ENCODE assay signal across 1 cellular context in the genomic region with DNA sequence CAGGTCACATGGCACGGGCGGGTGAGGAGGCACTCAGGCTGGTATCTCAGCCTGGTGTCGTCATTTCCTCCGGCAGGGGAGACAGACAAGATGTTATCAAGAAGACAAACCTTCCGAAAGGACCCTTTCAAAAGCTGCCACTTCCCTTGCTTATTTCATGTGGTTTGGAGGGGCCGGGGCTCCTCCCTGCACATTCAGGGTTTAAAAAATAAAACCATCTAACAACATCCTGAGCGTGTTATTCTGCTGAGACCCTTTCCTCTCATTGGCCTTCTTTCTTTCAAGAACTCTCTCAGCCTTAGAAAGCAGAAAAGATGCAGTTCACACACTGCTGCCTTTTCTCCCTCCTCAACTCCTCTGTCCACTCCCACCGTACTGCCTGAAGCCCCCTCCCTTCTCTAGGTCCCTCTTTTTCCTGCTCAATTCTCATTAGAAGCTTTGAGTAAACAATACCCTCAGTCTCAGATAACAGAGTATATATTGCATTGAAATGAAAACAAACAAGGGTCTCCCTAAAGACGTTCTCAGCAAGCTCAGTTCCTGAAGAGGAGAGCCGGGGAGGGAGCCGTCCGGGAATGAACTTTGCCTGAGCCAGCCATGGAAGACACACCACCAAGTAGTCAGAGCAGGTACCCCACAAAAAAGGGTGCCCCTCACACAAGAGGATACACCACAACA.
TF ChIP-seq lines count a peak whose summit lies in the region.

No MANE protein-coding gene starts in this region.

TF ChIP-seq in K562, 482 proteins besides CTCF, POLR2A, EP300 and RAD21 (continued from another document):
- TF ChIP-seq, protein P1, sequence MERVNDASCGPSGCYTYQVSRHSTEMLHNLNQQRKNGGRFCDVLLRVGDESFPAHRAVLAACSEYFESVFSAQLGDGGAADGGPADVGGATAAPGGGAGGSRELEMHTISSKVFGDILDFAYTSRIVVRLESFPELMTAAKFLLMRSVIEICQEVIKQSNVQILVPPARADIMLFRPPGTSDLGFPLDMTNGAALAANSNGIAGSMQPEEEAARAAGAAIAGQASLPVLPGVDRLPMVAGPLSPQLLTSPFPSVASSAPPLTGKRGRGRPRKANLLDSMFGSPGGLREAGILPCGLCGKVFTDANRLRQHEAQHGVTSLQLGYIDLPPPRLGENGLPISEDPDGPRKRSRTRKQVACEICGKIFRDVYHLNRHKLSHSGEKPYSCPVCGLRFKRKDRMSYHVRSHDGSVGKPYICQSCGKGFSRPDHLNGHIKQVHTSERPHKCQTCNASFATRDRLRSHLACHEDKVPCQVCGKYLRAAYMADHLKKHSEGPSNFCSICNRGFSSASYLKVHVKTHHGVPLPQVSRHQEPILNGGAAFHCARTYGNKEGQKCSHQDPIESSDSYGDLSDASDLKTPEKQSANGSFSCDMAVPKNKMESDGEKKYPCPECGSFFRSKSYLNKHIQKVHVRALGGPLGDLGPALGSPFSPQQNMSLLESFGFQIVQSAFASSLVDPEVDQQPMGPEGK (CRISPR knock-in tag; IDR thresholded peaks at IDR 0.05; ENCODE audit: borderline replicate concordance): no peak
- TF ChIP-seq, protein P2, sequence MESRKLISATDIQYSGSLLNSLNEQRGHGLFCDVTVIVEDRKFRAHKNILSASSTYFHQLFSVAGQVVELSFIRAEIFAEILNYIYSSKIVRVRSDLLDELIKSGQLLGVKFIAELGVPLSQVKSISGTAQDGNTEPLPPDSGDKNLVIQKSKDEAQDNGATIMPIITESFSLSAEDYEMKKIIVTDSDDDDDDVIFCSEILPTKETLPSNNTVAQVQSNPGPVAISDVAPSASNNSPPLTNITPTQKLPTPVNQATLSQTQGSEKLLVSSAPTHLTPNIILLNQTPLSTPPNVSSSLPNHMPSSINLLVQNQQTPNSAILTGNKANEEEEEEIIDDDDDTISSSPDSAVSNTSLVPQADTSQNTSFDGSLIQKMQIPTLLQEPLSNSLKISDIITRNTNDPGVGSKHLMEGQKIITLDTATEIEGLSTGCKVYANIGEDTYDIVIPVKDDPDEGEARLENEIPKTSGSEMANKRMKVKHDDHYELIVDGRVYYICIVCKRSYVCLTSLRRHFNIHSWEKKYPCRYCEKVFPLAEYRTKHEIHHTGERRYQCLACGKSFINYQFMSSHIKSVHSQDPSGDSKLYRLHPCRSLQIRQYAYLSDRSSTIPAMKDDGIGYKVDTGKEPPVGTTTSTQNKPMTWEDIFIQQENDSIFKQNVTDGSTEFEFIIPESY (CRISPR knock-in tag; IDR thresholded peaks at IDR 0.05): no peak
- TF ChIP-seq TCFL5 (CRISPR knock-in tag; conservative IDR thresholded peaks at IDR 0.05): no peak
- TF ChIP-seq, protein P3, sequence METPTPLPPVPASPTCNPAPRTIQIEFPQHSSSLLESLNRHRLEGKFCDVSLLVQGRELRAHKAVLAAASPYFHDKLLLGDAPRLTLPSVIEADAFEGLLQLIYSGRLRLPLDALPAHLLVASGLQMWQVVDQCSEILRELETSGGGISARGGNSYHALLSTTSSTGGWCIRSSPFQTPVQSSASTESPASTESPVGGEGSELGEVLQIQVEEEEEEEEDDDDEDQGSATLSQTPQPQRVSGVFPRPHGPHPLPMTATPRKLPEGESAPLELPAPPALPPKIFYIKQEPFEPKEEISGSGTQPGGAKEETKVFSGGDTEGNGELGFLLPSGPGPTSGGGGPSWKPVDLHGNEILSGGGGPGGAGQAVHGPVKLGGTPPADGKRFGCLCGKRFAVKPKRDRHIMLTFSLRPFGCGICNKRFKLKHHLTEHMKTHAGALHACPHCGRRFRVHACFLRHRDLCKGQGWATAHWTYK (CRISPR knock-in tag; IDR thresholded peaks at IDR 0.05): no peak
- TF ChIP-seq POLR2H (tag; IDR thresholded peaks at IDR 0.05; ENCODE audit: low read depth): no peak
- TF ChIP-seq, protein P4, sequence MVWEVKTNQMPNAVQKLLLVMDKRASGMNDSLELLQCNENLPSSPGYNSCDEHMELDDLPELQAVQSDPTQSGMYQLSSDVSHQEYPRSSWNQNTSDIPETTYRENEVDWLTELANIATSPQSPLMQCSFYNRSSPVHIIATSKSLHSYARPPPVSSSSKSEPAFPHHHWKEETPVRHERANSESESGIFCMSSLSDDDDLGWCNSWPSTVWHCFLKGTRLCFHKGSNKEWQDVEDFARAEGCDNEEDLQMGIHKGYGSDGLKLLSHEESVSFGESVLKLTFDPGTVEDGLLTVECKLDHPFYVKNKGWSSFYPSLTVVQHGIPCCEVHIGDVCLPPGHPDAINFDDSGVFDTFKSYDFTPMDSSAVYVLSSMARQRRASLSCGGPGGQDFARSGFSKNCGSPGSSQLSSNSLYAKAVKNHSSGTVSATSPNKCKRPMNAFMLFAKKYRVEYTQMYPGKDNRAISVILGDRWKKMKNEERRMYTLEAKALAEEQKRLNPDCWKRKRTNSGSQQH (CRISPR knock-in tag; IDR thresholded peaks at IDR 0.05): no peak
- peak; percentile 63 for TF ChIP-seq CREM (IDR thresholded peaks at IDR 0.05; ENCODE audit: low read depth)
- TF ChIP-seq, protein P5, sequence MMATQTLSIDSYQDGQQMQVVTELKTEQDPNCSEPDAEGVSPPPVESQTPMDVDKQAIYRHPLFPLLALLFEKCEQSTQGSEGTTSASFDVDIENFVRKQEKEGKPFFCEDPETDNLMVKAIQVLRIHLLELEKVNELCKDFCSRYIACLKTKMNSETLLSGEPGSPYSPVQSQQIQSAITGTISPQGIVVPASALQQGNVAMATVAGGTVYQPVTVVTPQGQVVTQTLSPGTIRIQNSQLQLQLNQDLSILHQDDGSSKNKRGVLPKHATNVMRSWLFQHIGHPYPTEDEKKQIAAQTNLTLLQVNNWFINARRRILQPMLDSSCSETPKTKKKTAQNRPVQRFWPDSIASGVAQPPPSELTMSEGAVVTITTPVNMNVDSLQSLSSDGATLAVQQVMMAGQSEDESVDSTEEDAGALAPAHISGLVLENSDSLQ (IDR thresholded peaks at IDR 0.05): peak; percentile 34; the same call in 1 of the 2 replicates
- TF ChIP-seq ZNF408 (CRISPR knock-in tag; IDR thresholded peaks at IDR 0.05; ENCODE audit: low read depth): no peak
- TF ChIP-seq, protein P6, sequence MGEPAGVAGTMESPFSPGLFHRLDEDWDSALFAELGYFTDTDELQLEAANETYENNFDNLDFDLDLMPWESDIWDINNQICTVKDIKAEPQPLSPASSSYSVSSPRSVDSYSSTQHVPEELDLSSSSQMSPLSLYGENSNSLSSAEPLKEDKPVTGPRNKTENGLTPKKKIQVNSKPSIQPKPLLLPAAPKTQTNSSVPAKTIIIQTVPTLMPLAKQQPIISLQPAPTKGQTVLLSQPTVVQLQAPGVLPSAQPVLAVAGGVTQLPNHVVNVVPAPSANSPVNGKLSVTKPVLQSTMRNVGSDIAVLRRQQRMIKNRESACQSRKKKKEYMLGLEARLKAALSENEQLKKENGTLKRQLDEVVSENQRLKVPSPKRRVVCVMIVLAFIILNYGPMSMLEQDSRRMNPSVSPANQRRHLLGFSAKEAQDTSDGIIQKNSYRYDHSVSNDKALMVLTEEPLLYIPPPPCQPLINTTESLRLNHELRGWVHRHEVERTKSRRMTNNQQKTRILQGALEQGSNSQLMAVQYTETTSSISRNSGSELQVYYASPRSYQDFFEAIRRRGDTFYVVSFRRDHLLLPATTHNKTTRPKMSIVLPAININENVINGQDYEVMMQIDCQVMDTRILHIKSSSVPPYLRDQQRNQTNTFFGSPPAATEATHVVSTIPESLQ (CRISPR knock-in tag; IDR thresholded peaks at IDR 0.05): no peak
- no peak for TF ChIP-seq PRPF4 (IDR thresholded peaks at IDR 0.05; ENCODE audit: insufficient read depth, low read depth, low read length, poor library complexity, severe bottlenecking)
- TF ChIP-seq KLF13 (tag; IDR thresholded peaks at IDR 0.05; ENCODE audit: borderline replicate concordance, low read depth): no peak
- TF ChIP-seq NFE2L1 (tag; IDR thresholded peaks at IDR 0.05; ENCODE audit: borderline replicate concordance, low read depth): no peak
- no peak for TF ChIP-seq PYGO2 (tag; IDR thresholded peaks at IDR 0.05)
- TF ChIP-seq HLTF (IDR thresholded peaks at IDR 0.05): no peak
- no peak for TF ChIP-seq MTA3 (IDR thresholded peaks at IDR 0.05; ENCODE audit: borderline replicate concordance)
- TF ChIP-seq ETV1 (tag; conservative IDR thresholded peaks at IDR 0.05; ENCODE audit: low read depth): peak; percentile 53
- TF ChIP-seq, protein P7, sequence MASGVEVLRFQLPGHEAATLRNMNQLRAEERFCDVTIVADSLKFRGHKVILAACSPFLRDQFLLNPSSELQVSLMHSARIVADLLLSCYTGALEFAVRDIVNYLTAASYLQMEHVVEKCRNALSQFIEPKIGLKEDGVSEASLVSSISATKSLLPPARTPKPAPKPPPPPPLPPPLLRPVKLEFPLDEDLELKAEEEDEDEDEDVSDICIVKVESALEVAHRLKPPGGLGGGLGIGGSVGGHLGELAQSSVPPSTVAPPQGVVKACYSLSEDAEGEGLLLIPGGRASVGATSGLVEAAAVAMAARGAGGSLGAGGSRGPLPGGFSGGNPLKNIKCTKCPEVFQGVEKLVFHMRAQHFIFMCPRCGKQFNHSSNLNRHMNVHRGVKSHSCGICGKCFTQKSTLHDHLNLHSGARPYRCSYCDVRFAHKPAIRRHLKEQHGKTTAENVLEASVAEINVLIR (CRISPR knock-in tag; IDR thresholded peaks at IDR 0.05): 0 out of 2 replicates have a peak, but pooled peaks have one; percentile 28
- no peak for TF ChIP-seq HDAC6 (IDR thresholded peaks at IDR 0.05; ENCODE audit: low read depth, low read length)
- TF ChIP-seq HDAC1 (IDR thresholded peaks at IDR 0.05): no peak
- TF ChIP-seq GABPA (tag; conservative IDR thresholded peaks at IDR 0.05; ENCODE audit: low read depth): peak; percentile 69
- TF ChIP-seq, protein P8, sequence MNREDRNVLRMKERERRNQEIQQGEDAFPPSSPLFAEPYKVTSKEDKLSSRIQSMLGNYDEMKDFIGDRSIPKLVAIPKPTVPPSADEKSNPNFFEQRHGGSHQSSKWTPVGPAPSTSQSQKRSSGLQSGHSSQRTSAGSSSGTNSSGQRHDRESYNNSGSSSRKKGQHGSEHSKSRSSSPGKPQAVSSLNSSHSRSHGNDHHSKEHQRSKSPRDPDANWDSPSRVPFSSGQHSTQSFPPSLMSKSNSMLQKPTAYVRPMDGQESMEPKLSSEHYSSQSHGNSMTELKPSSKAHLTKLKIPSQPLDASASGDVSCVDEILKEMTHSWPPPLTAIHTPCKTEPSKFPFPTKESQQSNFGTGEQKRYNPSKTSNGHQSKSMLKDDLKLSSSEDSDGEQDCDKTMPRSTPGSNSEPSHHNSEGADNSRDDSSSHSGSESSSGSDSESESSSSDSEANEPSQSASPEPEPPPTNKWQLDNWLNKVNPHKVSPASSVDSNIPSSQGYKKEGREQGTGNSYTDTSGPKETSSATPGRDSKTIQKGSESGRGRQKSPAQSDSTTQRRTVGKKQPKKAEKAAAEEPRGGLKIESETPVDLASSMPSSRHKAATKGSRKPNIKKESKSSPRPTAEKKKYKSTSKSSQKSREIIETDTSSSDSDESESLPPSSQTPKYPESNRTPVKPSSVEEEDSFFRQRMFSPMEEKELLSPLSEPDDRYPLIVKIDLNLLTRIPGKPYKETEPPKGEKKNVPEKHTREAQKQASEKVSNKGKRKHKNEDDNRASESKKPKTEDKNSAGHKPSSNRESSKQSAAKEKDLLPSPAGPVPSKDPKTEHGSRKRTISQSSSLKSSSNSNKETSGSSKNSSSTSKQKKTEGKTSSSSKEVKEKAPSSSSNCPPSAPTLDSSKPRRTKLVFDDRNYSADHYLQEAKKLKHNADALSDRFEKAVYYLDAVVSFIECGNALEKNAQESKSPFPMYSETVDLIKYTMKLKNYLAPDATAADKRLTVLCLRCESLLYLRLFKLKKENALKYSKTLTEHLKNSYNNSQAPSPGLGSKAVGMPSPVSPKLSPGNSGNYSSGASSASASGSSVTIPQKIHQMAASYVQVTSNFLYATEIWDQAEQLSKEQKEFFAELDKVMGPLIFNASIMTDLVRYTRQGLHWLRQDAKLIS (CRISPR knock-in tag; IDR thresholded peaks at IDR 0.05): no peak
- TF ChIP-seq MEIS2 (IDR thresholded peaks at IDR 0.05; ENCODE audit: partially characterized antibody): peak; percentile 3
- no peak for TF ChIP-seq SREBF1 (IDR thresholded peaks at IDR 0.05; ENCODE audit: borderline replicate concordance, low read depth, low read length)
- TF ChIP-seq ATF1 (CRISPR knock-in tag; IDR thresholded peaks at IDR 0.05): no peak
- 0 out of 2 replicates have a peak, but pooled peaks have one; percentile 34 for TF ChIP-seq ATF1 (tag; IDR thresholded peaks at IDR 0.05)
- TF ChIP-seq, protein P9, sequence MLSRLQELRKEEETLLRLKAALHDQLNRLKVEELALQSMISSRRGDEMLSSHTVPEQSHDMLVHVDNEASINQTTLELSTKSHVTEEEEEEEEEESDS (CRISPR knock-in tag; IDR thresholded peaks at IDR 0.05): no peak
- no peak for TF ChIP-seq ZNF778 (CRISPR knock-in tag; IDR thresholded peaks at IDR 0.05)
- no peak for TF ChIP-seq FOXK1 (CRISPR knock-in tag; IDR thresholded peaks at IDR 0.05; ENCODE audit: borderline replicate concordance)
